ENCODE assay signal across 4 cellular contexts in genomic region chr7:64131696-64132095, GRCh38.
"Had no signal": no experiment of that assay in that cellular context is flagged by ENCODE, and none has a peak within 500 bp of the region (broad histone marks: within the 10 kb centered on the region; RNA-seq: fewer than 3 reads in every experiment).

No MANE protein-coding gene starts in this region.

- H3K4me1 Mint-ChIP-seq: IgD-negative memory B cell had no signal

- H3K4me3 Mint-ChIP-seq: IgD-negative memory B cell had no signal

- H3K36me3 Mint-ChIP-seq: IgD-negative memory B cell had no signal

- DNase-seq: IMR-90, KBM-7, KG1 had no signal

- H3K27me3 Mint-ChIP-seq: IgD-negative memory B cell had no signal

- H3K27ac Mint-ChIP-seq: IgD-negative memory B cell had no signal
